Comparison of ENCODE assay signal across 23 cellular contexts in the genomic region with DNA sequence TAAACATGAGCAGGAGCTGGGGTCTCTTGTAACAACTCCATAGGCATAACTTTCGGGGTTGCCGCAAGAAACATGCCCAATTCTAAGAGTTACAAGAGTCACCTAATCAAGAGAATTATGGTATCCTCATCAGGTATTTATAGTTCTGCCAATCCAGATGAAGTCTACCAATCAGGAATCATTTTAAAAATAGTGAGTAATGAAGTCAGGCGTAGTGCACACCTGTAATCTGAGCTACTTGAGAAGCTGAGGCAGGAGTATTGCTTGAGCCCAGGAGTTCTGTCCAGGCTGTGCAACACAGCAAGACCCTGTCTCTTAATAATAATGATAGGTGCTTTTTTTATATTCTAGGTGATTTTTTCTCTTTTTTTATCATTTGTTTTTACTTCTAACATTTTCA.
DNase-seq lines count a peak whose midpoint lies in the region; ATAC-seq and TF ChIP-seq lines count a peak whose summit lies in the region.
"Had no signal": no experiment of that assay in that cellular context is flagged by ENCODE, and none has a peak within 500 bp of the region (broad histone marks: within the 10 kb centered on the region; RNA-seq: fewer than 3 reads in every experiment).

No MANE protein-coding gene starts in this region.

- in situ Hi-C loops in gastrocnemius medialis (cut with MboI; ENCODE audit: low sequenced_read_pairs in 4 of 4) = loop anchor here in 1 of 4 donors (25.0 kb wide), 1 partner anchor 157 kb away; no protein-coding TSS in a partner anchor

- intact Hi-C loops in gastrocnemius medialis (cut with DNase I; ENCODE audit: low total_unique reads) = loop anchor here (10.0 kb wide), 1 partner anchor 71 kb away; no protein-coding TSS in a partner anchor

- H3K4me1 ChIP-seq in gastrocnemius medialis (peaks cover 0 to 6% of the 10 kb centered on the region in 2 donors), foreskin keratinocyte (no peaks in the 10 kb centered on the region)
- H3K4me1 ChIP-seq: BE2C, BLaER1 had no signal

- H3K4me3 Mint-ChIP-seq in mesothelial cell of epicardium = no peak overlapping the region
- H3K4me3 Mint-ChIP-seq: CD14-positive monocyte; CD4-positive, alpha-beta memory T cell; CD4-positive, CD25-positive, alpha-beta regulatory T cell had no signal

- DNase-seq in mesothelial cell of epicardium (ENCODE audit: low spot score in 2 of 2, unreplicated experiment in 2 of 2) (no peak), myocyte (ENCODE audit: low read depth) (peak; percentile 5), gastrocnemius medialis (no peak), hepatic stellate cell (ENCODE audit: low spot score) (no peak), foreskin keratinocyte (no peak)
- DNase-seq: 8988T; ACHN; BE2C; C1 segment of cervical spinal cord; CD4-positive, alpha-beta memory T cell; CD4-positive, CD25-positive, alpha-beta regulatory T cell; CD8-positive, alpha-beta memory T cell; COR-L47; DMS 273 treated with DMSO at 0.1 percent for 48 hours; DMS153; DMS53; DMS79; DND-41; EL; GDM1 had no signal

- H3K4me3 ChIP-seq in gastrocnemius medialis = no peak overlapping the region
- H3K4me3 ChIP-seq: BLaER1, GM12878 had no signal

- H3K27me3 ChIP-seq in gastrocnemius medialis (no peaks in the 10 kb centered on the region), foreskin keratinocyte (no peaks in the 10 kb centered on the region)
- H3K27me3 ChIP-seq: BE2C, BLaER1 had no signal

- H3K36me3 ChIP-seq in gastrocnemius medialis = peaks cover 4 to 73% of the 10 kb centered on the region in 2 donors

- no peaks in the 10 kb centered on the region for H3K27me3 Mint-ChIP-seq in mesothelial cell of epicardium (ENCODE audit: low read depth)
- H3K27me3 Mint-ChIP-seq: CD4-positive, alpha-beta memory T cell; CD4-positive, CD25-positive, alpha-beta regulatory T cell; CD8-positive, alpha-beta memory T cell had no signal

- H3K9me3 ChIP-seq in gastrocnemius medialis = no peaks in the 10 kb centered on the region
- H3K9me3 ChIP-seq: BE2C, BLaER1 had no signal

- H3K9me3 Mint-ChIP-seq in mesothelial cell of epicardium = no peaks in the 10 kb centered on the region
- H3K9me3 Mint-ChIP-seq: CD14-positive monocyte; CD4-positive, alpha-beta memory T cell; CD4-positive, CD25-positive, alpha-beta regulatory T cell; CD8-positive, alpha-beta memory T cell had no signal

- H3K27ac Mint-ChIP-seq in mesothelial cell of epicardium = peak overlapping the region; percentile 53
- H3K27ac Mint-ChIP-seq: CD4-positive, alpha-beta memory T cell; CD4-positive, CD25-positive, alpha-beta regulatory T cell; CD8-positive, alpha-beta memory T cell had no signal

- H3K36me3 Mint-ChIP-seq in mesothelial cell of epicardium = peaks cover 42% of the 10 kb centered on the region

- TF ChIP-seq CTCF in mesothelial cell of epicardium (IDR thresholded peaks at IDR 0.05; ENCODE audit: unreplicated experiment) (no peak), gastrocnemius medialis (IDR thresholded peaks at IDR 0.05 in 4 of 5, conservative IDR thresholded peaks at IDR 0.05 in 1 of 5) (no peak), foreskin keratinocyte (conservative IDR thresholded peaks at IDR 0.05) (no peak)

- H3K4me1 Mint-ChIP-seq in mesothelial cell of epicardium = no peaks in the 10 kb centered on the region
- H3K4me1 Mint-ChIP-seq: CD14-positive monocyte; CD4-positive, alpha-beta memory T cell; CD4-positive, CD25-positive, alpha-beta regulatory T cell; CD8-positive, alpha-beta memory T cell had no signal

- no peak for TF ChIP-seq POLR2A in gastrocnemius medialis (IDR thresholded peaks at IDR 0.05)

- no peak overlapping the region for H3K27ac ChIP-seq in gastrocnemius medialis
- H3K27ac ChIP-seq in foreskin keratinocyte = no peak overlapping the region
- H3K27ac ChIP-seq: BLaER1 had no signal

- ATAC-seq in gastrocnemius medialis (peak; percentile 70 to 74), foreskin keratinocyte (no peak)
- ATAC-seq: GM12878 had no signal
